Comparison of ENCODE assay signal across 8 cellular contexts in genomic region chr22:36775966-36776669, GRCh38. TPM values are rescaled to one million over a fixed set of nuclear protein-coding genes. Genes with fewer than 3 reads are reported as not detected.
DNase-seq lines count a peak whose midpoint lies in the region; ATAC-seq and TF ChIP-seq lines count a peak whose summit lies in the region.

Gene IFT27 (minus strand): TSS chr22:36776119. CDS start chr22:36775707, 412 bp downstream.

- ATAC-seq in GM18861 (IDR thresholded peaks at IDR 0.05; ENCODE audit: unreplicated experiment) (peak; percentile 83), HG03097 (IDR thresholded peaks at IDR 0.05; ENCODE audit: low FRiP score, unreplicated experiment) (peak; percentile 92)

- peak within 1 kb of the TSS; percentile 91 to 98 (median 93) for H3K4me3 ChIP-seq in breast epithelium
- peak within 1 kb of the TSS; percentile 84 for H3K4me3 ChIP-seq in iPS-18c (ENCODE audit: insufficient read depth, low read depth, low read length)
- H3K4me3 ChIP-seq in skeletal muscle tissue (ENCODE audit: low read length in 3 of 3), result peak within 1 kb of the TSS; percentile 83 to 90 (median 90)

- H3K36me3 ChIP-seq in breast epithelium, result no peaks in the 10 kb centered on the region
- peaks cover 0 to 4% (median 2%) of the 10 kb centered on the region in 3 donors for H3K36me3 ChIP-seq in skeletal muscle tissue (ENCODE audit: control insufficient read depth in 3 of 3, insufficient read depth in 3 of 3, low read length in 3 of 3)

- intact Hi-C loops in breast epithelium (cut with DNase I; ENCODE audit: low total_unique reads), result no loop called here

- peaks cover 0 to 6% of the 10 kb centered on the region in 2 donors for H3K4me1 ChIP-seq in breast epithelium
- H3K4me1 ChIP-seq in skeletal muscle tissue (ENCODE audit: control insufficient read depth in 3 of 3, insufficient read depth in 3 of 3, low read length in 3 of 3), result peaks cover 13 to 14% (median 13%) of the 10 kb centered on the region in 3 donors

- H3K9me3 ChIP-seq in breast epithelium (no peaks in the 10 kb centered on the region), iPS-18c (ENCODE audit: control insufficient read depth, insufficient read depth, low read length) (peaks cover 3% of the 10 kb centered on the region), skeletal muscle tissue (ENCODE audit: control insufficient read depth in 3 of 3, low read length in 3 of 3) (no peaks in the 10 kb centered on the region)

- DNase-seq in A172 (ENCODE audit: low spot score), result peak; percentile 99
- peak; percentile 93 for DNase-seq in NCI-H2196 treated with DMSO at 0.1 percent for 48 hours (lab: John Stamatoyannopoulos, UW; ENCODE audit: unreplicated experiment)
- peak; percentile 97 to 99 for DNase-seq in breast epithelium (ENCODE audit: low spot score in 2 of 2)

- H3K27me3 ChIP-seq in breast epithelium (no peaks in the 10 kb centered on the region), skeletal muscle tissue (ENCODE audit: control insufficient read depth in 3 of 3, insufficient read depth in 3 of 3, low read length in 3 of 3) (no peaks in the 10 kb centered on the region)

- TF ChIP-seq CTCF in VCaP (conservative IDR thresholded peaks at IDR 0.05) (no peak), breast epithelium (IDR thresholded peaks at IDR 0.05) (no peak)

- H3K27ac ChIP-seq in VCaP, result peak within 1 kb of the TSS; percentile 72
- peak within 1 kb of the TSS; percentile 87 to 94 for H3K27ac ChIP-seq in breast epithelium
- H3K27ac ChIP-seq in skeletal muscle tissue (ENCODE audit: low read depth, low read length), result peak within 1 kb of the TSS; percentile 39

- peak within 1 kb of the TSS; percentile 66 to 84 (median 79) for H3K9ac ChIP-seq in skeletal muscle tissue (ENCODE audit: low read depth in 1 of 3, low read length in 3 of 3)

- TF ChIP-seq POLR2A in breast epithelium (IDR thresholded peaks at IDR 0.05), result no peak

RNA-seq across cellular contexts. Expression of gene IFT27, which starts in this region (rescaled TPM):
- total RNA-seq in A172 (2014; rRNA removed; shearing (Covaris generic)), result 12.5 and 14.2 TPM in 2 replicates
- 10 to 100 TPM; 19.0 to 23.7 (median 20.6) TPM for total RNA-seq in breast epithelium
- 19.3 TPM for total RNA-seq in skeletal muscle tissue

Comparison
In these comparisons a context has a peak if more than half of its experiments do, and no peak if none do; other contexts are left out.
1. Peak in every context shown above with its lines: DNase-seq, ATAC-seq, H3K4me3 ChIP-seq and H3K27ac ChIP-seq.
2. H3K27ac ChIP-seq: peak in every context shown above with its lines; median percentile 90 in breast epithelium; 72 in VCaP; 39 in skeletal muscle tissue.